ENCODE assay signal across 1 cellular context in the genomic region with DNA sequence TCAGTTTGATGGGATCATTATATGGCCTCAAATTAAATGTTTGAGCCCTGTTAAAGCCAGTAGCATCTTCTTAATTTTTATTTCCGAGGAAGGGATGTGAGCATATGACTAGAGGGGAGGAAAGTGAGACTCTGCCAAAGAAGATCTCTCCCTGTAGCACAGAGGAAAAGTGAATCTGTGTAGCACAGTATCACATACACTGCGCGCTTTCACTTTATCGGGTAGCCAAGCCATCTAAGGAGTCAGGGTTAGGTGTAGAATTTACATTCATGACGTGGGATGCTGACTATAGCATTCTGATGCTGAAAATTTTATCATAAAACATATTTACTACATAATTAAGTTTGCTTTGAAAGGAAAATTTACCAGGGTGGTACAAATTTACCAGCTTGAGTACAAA.
TF ChIP-seq lines count a peak whose summit lies in the region.

No MANE protein-coding gene starts in this region.

TF ChIP-seq in GM12878, 131 proteins besides CTCF, POLR2A, EP300 and RAD21 (continued from another document):
- TF ChIP-seq, protein P1, sequence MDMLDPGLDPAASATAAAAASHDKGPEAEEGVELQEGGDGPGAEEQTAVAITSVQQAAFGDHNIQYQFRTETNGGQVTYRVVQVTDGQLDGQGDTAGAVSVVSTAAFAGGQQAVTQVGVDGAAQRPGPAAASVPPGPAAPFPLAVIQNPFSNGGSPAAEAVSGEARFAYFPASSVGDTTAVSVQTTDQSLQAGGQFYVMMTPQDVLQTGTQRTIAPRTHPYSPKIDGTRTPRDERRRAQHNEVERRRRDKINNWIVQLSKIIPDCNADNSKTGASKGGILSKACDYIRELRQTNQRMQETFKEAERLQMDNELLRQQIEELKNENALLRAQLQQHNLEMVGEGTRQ (IDR thresholded peaks at IDR 0.05; ENCODE audit: borderline replicate concordance, low read depth, low read length) = no peak
- TF ChIP-seq HDAC2 (IDR thresholded peaks at IDR 0.05) = no peak
- TF ChIP-seq ZBTB4 (CRISPR knock-in tag; IDR thresholded peaks at IDR 0.05) = no peak
- TF ChIP-seq, protein P2, sequence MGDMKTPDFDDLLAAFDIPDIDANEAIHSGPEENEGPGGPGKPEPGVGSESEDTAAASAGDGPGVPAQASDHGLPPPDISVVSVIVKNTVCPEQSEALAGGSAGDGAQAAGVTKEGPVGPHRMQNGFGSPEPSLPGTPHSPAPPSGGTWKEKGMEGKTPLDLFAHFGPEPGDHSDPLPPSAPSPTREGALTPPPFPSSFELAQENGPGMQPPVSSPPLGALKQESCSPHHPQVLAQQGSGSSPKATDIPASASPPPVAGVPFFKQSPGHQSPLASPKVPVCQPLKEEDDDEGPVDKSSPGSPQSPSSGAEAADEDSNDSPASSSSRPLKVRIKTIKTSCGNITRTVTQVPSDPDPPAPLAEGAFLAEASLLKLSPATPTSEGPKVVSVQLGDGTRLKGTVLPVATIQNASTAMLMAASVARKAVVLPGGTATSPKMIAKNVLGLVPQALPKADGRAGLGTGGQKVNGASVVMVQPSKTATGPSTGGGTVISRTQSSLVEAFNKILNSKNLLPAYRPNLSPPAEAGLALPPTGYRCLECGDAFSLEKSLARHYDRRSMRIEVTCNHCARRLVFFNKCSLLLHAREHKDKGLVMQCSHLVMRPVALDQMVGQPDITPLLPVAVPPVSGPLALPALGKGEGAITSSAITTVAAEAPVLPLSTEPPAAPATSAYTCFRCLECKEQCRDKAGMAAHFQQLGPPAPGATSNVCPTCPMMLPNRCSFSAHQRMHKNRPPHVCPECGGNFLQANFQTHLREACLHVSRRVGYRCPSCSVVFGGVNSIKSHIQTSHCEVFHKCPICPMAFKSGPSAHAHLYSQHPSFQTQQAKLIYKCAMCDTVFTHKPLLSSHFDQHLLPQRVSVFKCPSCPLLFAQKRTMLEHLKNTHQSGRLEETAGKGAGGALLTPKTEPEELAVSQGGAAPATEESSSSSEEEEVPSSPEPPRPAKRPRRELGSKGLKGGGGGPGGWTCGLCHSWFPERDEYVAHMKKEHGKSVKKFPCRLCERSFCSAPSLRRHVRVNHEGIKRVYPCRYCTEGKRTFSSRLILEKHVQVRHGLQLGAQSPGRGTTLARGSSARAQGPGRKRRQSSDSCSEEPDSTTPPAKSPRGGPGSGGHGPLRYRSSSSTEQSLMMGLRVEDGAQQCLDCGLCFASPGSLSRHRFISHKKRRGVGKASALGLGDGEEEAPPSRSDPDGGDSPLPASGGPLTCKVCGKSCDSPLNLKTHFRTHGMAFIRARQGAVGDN (IDR thresholded peaks at IDR 0.05) = no peak
- TF ChIP-seq POU2F2 (IDR thresholded peaks at IDR 0.05; ENCODE audit: borderline replicate concordance, low read depth, low read length) = no peak
- no peak for TF ChIP-seq YY1 (IDR thresholded peaks at IDR 0.05; ENCODE audit: low read depth, low read length)
- TF ChIP-seq ZNF274 (IDR thresholded peaks at IDR 0.05; ENCODE audit: insufficient read depth, insufficient read length) = no peak
- TF ChIP-seq TARDBP (IDR thresholded peaks at IDR 0.05; ENCODE audit: borderline replicate concordance) = no peak
- TF ChIP-seq PKNOX1 (IDR thresholded peaks at IDR 0.05) = no peak
